ENCODE assay signal across 15 cellular contexts in genomic region chr7:30166155-30166840, GRCh38. TPM values are rescaled to one million over a fixed set of nuclear protein-coding genes. Genes with fewer than 3 reads are reported as not detected.
DNase-seq lines count a peak whose midpoint lies in the region; ATAC-seq and TF ChIP-seq lines count a peak whose summit lies in the region.
"Had no signal": no experiment of that assay in that cellular context is flagged by ENCODE, and none has a peak within 500 bp of the region (broad histone marks: within the 10 kb centered on the region; RNA-seq: fewer than 3 reads in every experiment).

No MANE protein-coding gene starts in this region.

- ATAC-seq in HG03354 (IDR thresholded peaks at IDR 0.05; ENCODE audit: poor library complexity, severe bottlenecking, unreplicated experiment): no peak
- no peak for ATAC-seq in GM18909 (IDR thresholded peaks at IDR 0.05; ENCODE audit: poor library complexity, unreplicated experiment)
- ATAC-seq: stimulated activated effector memory CD8-positive, alpha-beta T cell treated with anti-CD3 and anti-CD28 coated beads, Interleukin-12 subunit alpha, Interleukin-12 subunit beta, amount 100 ng/mL, for 72 hours had no signal

- peaks cover 25% of the 10 kb centered on the region for H3K79me2 ChIP-seq in Karpas-422 (ENCODE audit: low read length)

- TF ChIP-seq CTCF in epithelial cell of esophagus (IDR thresholded peaks at IDR 0.05; ENCODE audit: insufficient read depth, low read depth, low read length, missing control alignments): no peak
- no peak for TF ChIP-seq CTCF in lower leg skin (IDR thresholded peaks at IDR 0.05)

- no peak overlapping the region for H3K4me2 ChIP-seq in Karpas-422 (ENCODE audit: low read depth, low read length, poor library complexity, severe bottlenecking)

- H3K4me1 ChIP-seq in Karpas-422 (ENCODE audit: low read length): peaks cover 64% of the 10 kb centered on the region

- no peak overlapping the region for H2AFZ ChIP-seq in Karpas-422 (ENCODE audit: low read length)

- intact Hi-C loops in lower leg skin (cut with DNase I; ENCODE audit: low total_unique reads): no loop called here

- 57 to 71% methylated on average over 12 of the region's 12 CpGs for WGBS in lower leg skin, 2 donors

- no peak overlapping the region for H3K9ac ChIP-seq in Karpas-422 (ENCODE audit: low read length)

- H3K27ac ChIP-seq in Karpas-422 (ENCODE audit: low read length): peak overlapping the region; percentile 91; the same call in 1 of the 2 replicates
- H3K27ac ChIP-seq: cardiac muscle cell, SK-N-MC had no signal

- DNase-seq in Karpas-422: no peak
- peak; percentile 63 for DNase-seq in NCI-H2227 (lab: John Stamatoyannopoulos, UW; ENCODE audit: unreplicated experiment)
- peak; percentile 95 for DNase-seq in epithelial cell of esophagus (ENCODE audit: low read depth)
- DNase-seq in retina: peak; percentile 42
- DNase-seq in NOMO-1 treated with dmso at 0.1 percent for 144 hours (lab: John Stamatoyannopoulos, UW; ENCODE audit: unreplicated experiment): no peak
- no peak for DNase-seq in lower leg skin (ENCODE audit: low spot score in 2 of 2)
- DNase-seq: activated CD4-positive, CD25-positive, alpha-beta regulatory T cell treated with anti-CD3 and anti-CD28 coated beads, Interleukin-2, amount 50 U/mL, for 72 hours; CD8-positive, alpha-beta memory T cell; erythroblast; NCI-H2171 treated with DMSO at 0.1 percent for 48 hours had no signal

- no peak for TF ChIP-seq POLR2A in lower leg skin (IDR thresholded peaks at IDR 0.05)

- H3K36me3 ChIP-seq in Karpas-422 (ENCODE audit: insufficient read depth, low read length): peaks cover 8% of the 10 kb centered on the region; the same call in 1 of the 2 replicates
- H3K36me3 ChIP-seq: cardiac muscle cell had no signal

- H3K27me3 ChIP-seq in Karpas-422 (ENCODE audit: low read length): no peaks in the 10 kb centered on the region

- no peaks in the 10 kb centered on the region for H3K9me2 ChIP-seq in Karpas-422 (replicated peaks; ENCODE audit: insufficient read depth, low read length)

- H3K4me3 ChIP-seq in Karpas-422 (ENCODE audit: low read length) (no peak overlapping the region), epithelial cell of esophagus (ENCODE audit: low read length) (no peak overlapping the region), lower leg skin (ENCODE audit: low read depth, poor library complexity, severe bottlenecking) (no peak overlapping the region)
- H3K4me3 ChIP-seq: cardiac muscle cell, SK-N-MC had no signal

- H4K20me1 ChIP-seq in Karpas-422 (ENCODE audit: insufficient read depth, low read depth, low read length): no peaks in the 10 kb centered on the region

- H3K9me3 ChIP-seq in Karpas-422 (ENCODE audit: low read length): no peaks in the 10 kb centered on the region

RNA-seq across cellular contexts. Expression of gene MTURN, which starts 31.5 kb away (rescaled TPM):
- 80.2 and 89.4 TPM in 2 replicates for total RNA-seq in Karpas-422 (2014; rRNA removed; shearing (Covaris generic); ENCODE audit: low replicate concordance)
- 10 to 100 TPM; 36.9 to 59.7 (median 45.6) TPM for total RNA-seq in lower leg skin

Comparison
In these comparisons a context has a peak if more than half of its experiments do, and no peak if none do; other contexts are left out.
1. DNase-seq: peak in NCI-H2227 (single experiment), epithelial cell of esophagus (single experiment) and retina (single experiment); none in Karpas-422 (single experiment), NOMO-1 treated with dmso at 0.1 percent for 144 hours (single experiment) and lower leg skin (0 of 2).